Comparison of ENCODE assay signal across 8 cellular contexts in the genomic region with DNA sequence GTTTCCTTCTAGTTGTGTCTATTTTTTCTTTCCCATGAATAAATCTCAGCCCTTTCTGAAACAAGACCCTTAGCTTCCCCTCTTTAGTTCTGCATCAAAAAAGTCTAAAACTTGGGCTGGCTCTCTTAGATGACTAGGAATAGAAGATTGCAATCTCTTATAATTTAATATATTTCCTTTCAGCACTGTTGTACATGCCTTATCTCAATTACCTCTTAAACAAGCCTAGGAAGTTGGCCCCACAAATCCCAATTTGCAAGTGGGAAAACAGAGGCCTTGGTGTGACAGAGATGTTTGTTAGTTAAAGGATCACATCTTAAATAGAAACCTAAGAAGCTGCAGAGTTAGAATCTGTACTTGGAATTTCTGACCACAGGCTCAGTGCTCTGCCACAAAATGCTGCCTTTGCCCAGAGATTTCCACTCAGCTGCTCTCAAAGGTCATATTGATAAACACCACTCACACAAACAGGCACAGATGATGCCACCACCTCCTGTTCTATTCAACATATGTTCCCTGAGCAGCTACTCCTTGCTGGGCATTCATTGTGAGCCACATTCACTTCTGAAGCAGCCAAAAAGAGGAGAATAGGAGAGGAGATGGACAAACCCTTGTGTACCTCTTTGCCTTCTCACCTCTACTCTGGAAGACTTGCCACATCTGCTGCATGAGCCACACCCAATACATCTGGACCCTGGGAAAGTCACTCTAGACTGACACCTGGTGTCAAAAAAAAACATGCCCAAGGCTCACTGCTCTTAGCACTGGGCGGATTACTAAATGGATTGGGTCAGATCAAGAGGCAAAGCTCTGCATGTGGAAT. TPM values are rescaled to one million over a fixed set of nuclear protein-coding genes. Genes with fewer than 3 reads are reported as not detected.
DNase-seq lines count a peak whose midpoint lies in the region; ATAC-seq lines count a peak whose summit lies in the region.

No MANE protein-coding gene starts in this region.

- no peaks in the 10 kb centered on the region for H3K27me3 ChIP-seq in right cardiac atrium (ENCODE audit: control insufficient read depth, insufficient read depth)
- H3K27me3 ChIP-seq in MG63, result no peaks in the 10 kb centered on the region; the same call in 1 of the 2 replicates

- no peaks in the 10 kb centered on the region for H3K4me1 ChIP-seq in right cardiac atrium (ENCODE audit: control insufficient read depth, insufficient read depth, low read length)

- H3K4me3 ChIP-seq in right cardiac atrium (ENCODE audit: low read length) (no peak overlapping the region), MG63 (no peak overlapping the region)

- H3K9me3 ChIP-seq in right cardiac atrium (ENCODE audit: control insufficient read depth, low read length), result no peaks in the 10 kb centered on the region
- H3K9me3 ChIP-seq in MG63, result no peaks in the 10 kb centered on the region

- no peak overlapping the region for H3K27ac ChIP-seq in right cardiac atrium (ENCODE audit: low read length)

- no peaks in the 10 kb centered on the region for H3K36me3 ChIP-seq in MG63

- intact Hi-C loops in right cardiac atrium (cut with DNase I), result loop anchor here in 2 of 4 donors (10.0 kb wide), 2 partner anchors 135 to 605 kb away; no protein-coding TSS in a partner anchor

- WGBS in right cardiac atrium, result 80% methylated on average over 1 of the region's 1 CpG

- peak; percentile 55 to 63 for ATAC-seq in right cardiac atrium
- no peak for ATAC-seq in HG02852 (IDR thresholded peaks at IDR 0.05; ENCODE audit: unreplicated experiment)
- no peak for ATAC-seq in GM18870 (IDR thresholded peaks at IDR 0.05; ENCODE audit: unreplicated experiment)

- DNase-seq in NCI-H1436 (lab: John Stamatoyannopoulos, UW) (peak; percentile 42), NCI-H1436 treated with DMSO at 0.1 percent for 48 hours (lab: John Stamatoyannopoulos, UW) (no peak), HuH-7.5 (ENCODE audit: low spot score) (peak; percentile 78), SK-N-DZ (ENCODE audit: low spot score) (peak; percentile 62), right cardiac atrium (no peak), MG63 (no peak)

RNA-seq across cellular contexts. Expression of a gene that starts 5.5 kb away (rescaled TPM):
- not detected in 2 replicates for polyA plus RNA-seq in SK-N-DZ (2014; cell fraction: cytosol; rRNA removed)
- not detected in 2 replicates for polyA plus RNA-seq in SK-N-DZ (2014; cell fraction: nucleus; rRNA removed)
- not detected for total RNA-seq in right cardiac atrium
- polyA plus RNA-seq in right cardiac atrium, result not detected
- not detected in 2 replicates for total RNA-seq in MG63 (2014; rRNA removed; shearing (Covaris generic); ENCODE audit: low replicate concordance)

Comparison
In these comparisons a context has a peak if more than half of its experiments do, and no peak if none do; other contexts are left out.
1. DNase-seq: peak in NCI-H1436 (single experiment), HuH-7.5 (single experiment) and SK-N-DZ (single experiment); none in NCI-H1436 treated with DMSO at 0.1 percent for 48 hours (single experiment), right cardiac atrium (0 of 3) and MG63 (single experiment).
2. ATAC-seq: peak in right cardiac atrium (2 of 2); none in HG02852 (single experiment) and GM18870 (single experiment).